8 cellular contexts compared by ENCODE assay signal in genomic region chr3:9976736-9977709, GRCh38. TPM values are rescaled to one million over a fixed set of nuclear protein-coding genes. Genes with fewer than 3 reads are reported as not detected.
A peak's percentile ranks its signal among the peaks of the same experiment; 100 is the strongest.
DNase-seq lines count a peak whose midpoint lies in the region; ATAC-seq and TF ChIP-seq lines count a peak whose summit lies in the region.

No MANE protein-coding gene starts in this region.

- DNase-seq in NK-92 treated with Interleukin-12 subunit alpha and Interleukin-12 subunit beta, amount 100 ng/mL, for 24 hours (lab: John Stamatoyannopoulos, UW), result peak; percentile 67
- DNase-seq in NK-92 (lab: John Stamatoyannopoulos, UW; ENCODE audit: unreplicated experiment) (no peak), OCI-M1 (lab: John Stamatoyannopoulos, UW) (peak; percentile 99), cardiac fibroblast (ENCODE audit: low read depth in 2 of 2) (peak; percentile 98 to 99), left lung (peak in 1 of 2 donors; percentile 74)

- peak; percentile 98 for ATAC-seq in left lung
- no peak for ATAC-seq in GM18502 (IDR thresholded peaks at IDR 0.05; ENCODE audit: poor library complexity, unreplicated experiment)
- no peak for ATAC-seq in GM18519 (IDR thresholded peaks at IDR 0.05; ENCODE audit: low FRiP score, unreplicated experiment)

- intact Hi-C loops in left lung (cut with DNase I), result no loop called here

- H3K27ac ChIP-seq in left lung (peak overlapping the region; percentile 61 to 62), stomach smooth muscle (ENCODE audit: low read length) (peak overlapping the region; percentile 83)

- H3K9me3 ChIP-seq in left lung, result no peaks in the 10 kb centered on the region
- H3K9me3 ChIP-seq in stomach smooth muscle (ENCODE audit: control insufficient read depth in 2 of 2, low read length in 2 of 2), result no peaks in the 10 kb centered on the region

- H3K4me1 ChIP-seq in left lung (peaks cover 17 to 51% of the 10 kb centered on the region in 2 donors), stomach smooth muscle (ENCODE audit: control insufficient read depth, insufficient read depth, low read length) (peaks cover 13% of the 10 kb centered on the region)

- peak overlapping the region; percentile 42 to 53 for H3K9ac ChIP-seq in stomach smooth muscle (ENCODE audit: low read length in 2 of 2)

- H3K27me3 ChIP-seq in left lung (no peaks in the 10 kb centered on the region), stomach smooth muscle (ENCODE audit: control insufficient read depth in 1 of 2, insufficient read depth in 2 of 2, low read length in 2 of 2) (no peaks in the 10 kb centered on the region)

- H3K36me3 ChIP-seq in left lung (peaks cover 0 to 72% of the 10 kb centered on the region in 2 donors), stomach smooth muscle (ENCODE audit: control insufficient read depth in 2 of 2, insufficient read depth in 2 of 2, low read length in 2 of 2) (peaks cover 16 to 21% of the 10 kb centered on the region in 2 donors)

- TF ChIP-seq CTCF in cardiac fibroblast (IDR thresholded peaks at IDR 0.05; ENCODE audit: low read depth, low read length) (no peak), left lung (IDR thresholded peaks at IDR 0.05) (no peak)

- H3K4me3 ChIP-seq in cardiac fibroblast (replicated peaks in 1 of 2; ENCODE audit: low read depth in 2 of 2, low read length in 2 of 2) (no peak overlapping the region), left lung (no peak overlapping the region), stomach smooth muscle (ENCODE audit: low read length in 2 of 2) (no peak overlapping the region)

RNA-seq across cellular contexts. Expression of gene EMC3, which starts 9.6 kb away (rescaled TPM):
- total RNA-seq in left lung, result 10 to 100 TPM; 84.0 to 85.2 TPM

RNA-seq across cellular contexts. Expression of gene PRRT3, which starts 24.8 kb away (rescaled TPM):
- 1 to 10 TPM; 1.8 to 2.5 TPM for total RNA-seq in left lung

RNA-seq across cellular contexts. Expression of gene CRELD1, which starts 43.4 kb away (rescaled TPM):
- total RNA-seq in left lung, result 10 to 100 TPM; 29.9 to 56.8 TPM

RNA-seq across cellular contexts. Expression of gene FANCD2, which starts 49.2 kb away (rescaled TPM):
- total RNA-seq in left lung, result 1 to 10 TPM; 8.6 to 9.0 TPM
